8 cellular contexts compared by ENCODE assay signal in genomic region chr3:112734718-112735350, GRCh38.
DNase-seq lines count a peak whose midpoint lies in the region; ATAC-seq, FAIRE-seq and TF ChIP-seq lines count a peak whose summit lies in the region.

No MANE protein-coding gene starts in this region.

- TF ChIP-seq CTCF in ascending aorta (IDR thresholded peaks at IDR 0.05), result peak; percentile 45 to 53 (median 47)

- no peak for ATAC-seq in HG02623 (IDR thresholded peaks at IDR 0.05; ENCODE audit: unreplicated experiment)

- H3K4me3 ChIP-seq in ascending aorta, result no peak overlapping the region

- no peaks in the 10 kb centered on the region for H3K9me3 ChIP-seq in ascending aorta

- H3K27ac ChIP-seq in ascending aorta, result no peak overlapping the region

- no peaks in the 10 kb centered on the region for H3K36me3 ChIP-seq in ascending aorta

- no peaks in the 10 kb centered on the region for H3K27me3 ChIP-seq in ascending aorta

- intact Hi-C loops in ascending aorta (cut with DNase I), result no loop called here

- H3K4me1 ChIP-seq in ascending aorta, result no peaks in the 10 kb centered on the region

- DNase-seq in AG08396 (ENCODE audit: low spot score) (peak; percentile 49), GM19239 (ENCODE audit: insufficient read length, low spot score) (peak; percentile 22), NCI-H1436 (lab: John Stamatoyannopoulos, UW) (peak; percentile 65), T-helper 22 cell (ENCODE audit: low read depth) (peak; percentile 18), ascending aorta (ENCODE audit: low spot score in 2 of 2) (peak in 1 of 2 donors; percentile 75), iPS-NIHi7 (ENCODE audit: extremely low spot score) (peak; percentile 75)
- DNase-seq in stimulated activated CD4-positive, alpha-beta T cell treated with anti-CD3 and anti-CD28 coated beads, Interleukin-1b, Interleukin-23, amount 100 ng/mL, for 24 hours (ENCODE audit: low read depth in 4 of 4, low spot score in 1 of 4), result peak; percentile 34 to 74 (median 50)

- FAIRE-seq in GM19239 (lab: Jason Lieb, UNC), result peak; percentile 76
